ENCODE assay signal across 35 cellular contexts in genomic region chr2:39581866-39582265, GRCh38.
"Had no signal": no experiment of that assay in that cellular context is flagged by ENCODE, and none has a peak within 500 bp of the region (broad histone marks: within the 10 kb centered on the region; RNA-seq: fewer than 3 reads in every experiment).

No MANE protein-coding gene starts in this region.

- H3K36me3 ChIP-seq: MG63 had no signal

- DNase-seq: Karpas-422, Kasumi-1, KG1, MG63, MM.1S, MV-4-11, NCI-H1048, NCI-H1092, NCI-H1092 treated with DMSO at 0.1 percent for 48 hours, NCI-H1105, NCI-H1105 treated with DMSO at 0.1 percent for 48 hours, NCI-H1417, NCI-H1417 treated with DMSO at 0.1 percent for 48 hours, NCI-H1436, NCI-H1436 treated with DMSO at 0.1 percent for 48 hours, NCI-H146, NCI-H1694, NCI-H1694 treated with DMSO at 0.1 percent for 48 hours, NCI-H187, NCI-H187 treated with DMSO at 0.1 percent for 48 hours, NCI-H1930, NCI-H2029, NCI-H2029 treated with DMSO at 0.1 percent for 48 hours, NCI-H2081, NCI-H2081 treated with DMSO at 0.1 percent for 48 hours, NCI-H2107, NCI-H2171, NCI-H2171 treated with DMSO at 0.1 percent for 48 hours, NCI-H2227 treated with DMSO at 0.1 percent for 48 hours, NCI-H226, NCI-H345, NCI-H446, NCI-H446 treated with DMSO at 0.1 percent for 48 hours, NCI-H510A had no signal

- H3K27me3 ChIP-seq: MG63 had no signal

- H3K9me3 ChIP-seq: MG63 had no signal

- H3K4me3 ChIP-seq: MG63 had no signal

- H3K27ac ChIP-seq: KMS-11 had no signal
